In the genomic region with DNA sequence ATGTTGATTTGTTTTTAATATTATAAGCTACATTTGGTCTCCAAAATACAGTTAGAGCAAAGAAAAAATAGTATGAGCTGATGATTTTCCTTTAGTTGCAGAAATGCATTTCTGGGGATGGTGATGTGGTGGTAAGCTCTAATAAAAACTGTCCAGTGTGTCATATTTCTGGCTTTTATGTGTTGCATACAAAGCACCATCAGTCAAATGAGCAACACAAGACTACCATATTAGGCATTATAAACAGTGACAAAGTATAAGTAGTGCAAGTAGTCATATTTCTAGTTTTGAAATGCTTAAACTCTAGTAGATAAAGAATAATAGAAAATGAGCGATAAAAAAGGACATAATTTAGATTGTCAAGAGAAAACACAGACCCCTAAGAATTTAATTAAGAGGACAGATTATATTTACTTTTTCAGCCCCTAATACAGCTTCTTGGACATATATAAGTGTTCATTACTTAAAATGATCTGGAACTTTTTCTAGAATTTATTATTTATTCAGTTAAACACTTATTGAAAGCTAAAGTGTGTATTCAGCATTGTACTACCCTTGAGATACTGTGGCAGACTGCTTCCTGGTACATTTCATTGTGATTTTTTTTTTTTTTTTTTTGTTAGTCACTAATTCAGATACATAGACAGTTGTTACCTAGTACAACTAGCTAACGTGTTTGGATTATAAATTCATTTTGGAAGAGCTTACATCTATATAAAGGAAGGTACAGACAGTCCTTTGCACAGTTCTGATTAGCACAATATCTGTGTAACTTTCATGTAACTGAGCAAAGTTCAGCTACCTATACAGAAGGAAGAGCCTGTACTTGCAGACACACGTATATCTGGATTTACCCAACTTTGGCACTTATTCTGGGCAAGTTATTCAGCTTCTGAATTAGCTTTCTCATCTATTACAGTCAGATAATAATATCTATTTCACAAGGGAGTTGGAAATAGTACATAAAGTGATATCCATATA, we compare ENCODE assay signal across 11 cellular contexts. TPM values are rescaled to one million over a fixed set of nuclear protein-coding genes. Genes with fewer than 3 reads are reported as not detected.
A peak's percentile ranks its signal among the peaks of the same experiment; 100 is the strongest.
DNase-seq lines count a peak whose midpoint lies in the region; ATAC-seq and TF ChIP-seq lines count a peak whose summit lies in the region.
"Had no signal": no experiment of that assay in that cellular context is flagged by ENCODE, and none has a peak within 500 bp of the region (broad histone marks: within the 10 kb centered on the region; RNA-seq: fewer than 3 reads in every experiment).

No MANE protein-coding gene starts in this region.

- H3K9me2 ChIP-seq in PC-3 (replicated peaks; ENCODE audit: low read length): no peaks in the 10 kb centered on the region

- no peak overlapping the region for H3K9ac ChIP-seq in PC-3 (ENCODE audit: low read length)

- H3K4me3 ChIP-seq in AG10803 (ENCODE audit: low read length) (no peak overlapping the region), PC-3 (ENCODE audit: low read length) (no peak overlapping the region), fibroblast of mammary gland (ENCODE audit: control insufficient read depth, low read depth, low read length) (no peak overlapping the region), Peyer's patch (no peak overlapping the region)
- H3K4me3 ChIP-seq: tibial artery had no signal

- no peak overlapping the region for H3K27ac ChIP-seq in PC-3 (ENCODE audit: low read length)
- peak overlapping the region in 1 of 4 donors; percentile 18 for H3K27ac ChIP-seq in Peyer's patch
- H3K27ac ChIP-seq: tibial artery had no signal

- H3K27me3 ChIP-seq in PC-3 (ENCODE audit: low read length) (no peaks in the 10 kb centered on the region), Peyer's patch (no peaks in the 10 kb centered on the region)
- H3K27me3 ChIP-seq: tibial artery had no signal

- no peak for TF ChIP-seq POLR2A in Peyer's patch (IDR thresholded peaks at IDR 0.05)

- no peaks in the 10 kb centered on the region for H3F3A ChIP-seq in PC-3 (ENCODE audit: low read length, unreplicated experiment)

- DNase-seq in AG10803 (ENCODE audit: low read depth): peak; percentile 44
- DNase-seq in EL: peak; percentile 18
- DNase-seq in PC-3: peak; percentile 8
- peak; percentile 38 for DNase-seq in fibroblast of mammary gland (ENCODE audit: low read depth)
- DNase-seq in NCI-H2107 (lab: John Stamatoyannopoulos, UW): no peak
- no peak for DNase-seq in Peyer's patch
- no peak for DNase-seq in GOT3 (lab: John Stamatoyannopoulos, UW)
- DNase-seq in DMS114 treated with DMSO at 0.1 percent for 48 hours (lab: John Stamatoyannopoulos, UW; ENCODE audit: unreplicated experiment): no peak
- DNase-seq: natural killer cell, NCI-H1092, tibial artery had no signal

- H2AFZ ChIP-seq in PC-3 (ENCODE audit: low read length): no peak overlapping the region

- intact Hi-C loops in PC-3 (cut with micrococcal nuclease): no loop called here

- CTCF ChIA-PET in PC-3 (lab: Charles Lee): no interaction called here

- H3K9me3 ChIP-seq in PC-3 (ENCODE audit: low read length): no peaks in the 10 kb centered on the region
- no peaks in the 10 kb centered on the region for H3K9me3 ChIP-seq in Peyer's patch

- no peaks in the 10 kb centered on the region for H4K20me1 ChIP-seq in PC-3 (ENCODE audit: low read length)

- peaks cover 48% of the 10 kb centered on the region for H3K79me2 ChIP-seq in PC-3 (ENCODE audit: low read length)

- POLR2A ChIA-PET in PC-3 (lab: Charles Lee; ENCODE audit: unreplicated experiment): interaction anchor here (0.7 kb wide), 2 partner anchors 23 to 171 kb away, joined by 3 to 5 read pairs; a partner anchor contains a TSS

- no peaks in the 10 kb centered on the region for H3K36me3 ChIP-seq in PC-3 (ENCODE audit: low read depth, low read length)
- H3K36me3 ChIP-seq in Peyer's patch: no peaks in the 10 kb centered on the region
- H3K36me3 ChIP-seq: tibial artery had no signal

- peaks cover 12% of the 10 kb centered on the region for H3K4me1 ChIP-seq in PC-3 (ENCODE audit: insufficient read depth, low read length)
- peaks cover 0 to 9% (median 0%) of the 10 kb centered on the region in 4 donors for H3K4me1 ChIP-seq in Peyer's patch

- peak; percentile 54; the same call in 1 of the 2 replicates for ATAC-seq in PC-3

- no TSS peak for BruUV-seq in PC-3 (replicated peaks; lab: Mats Ljungman, UMichigan)

- no peak overlapping the region for H3K4me2 ChIP-seq in PC-3 (ENCODE audit: low read length)

- TF ChIP-seq CTCF in AG10803 (conservative IDR thresholded peaks at IDR 0.05; ENCODE audit: low read length) (no peak), PC-3 (conservative IDR thresholded peaks at IDR 0.05; ENCODE audit: low read depth, low read length) (no peak), fibroblast of mammary gland (conservative IDR thresholded peaks at IDR 0.05; ENCODE audit: control insufficient read depth, insufficient read depth, low read depth, low read length) (no peak), Peyer's patch (IDR thresholded peaks at IDR 0.05) (no peak)

RNA-seq across cellular contexts. Expression of a gene that starts 22.3 kb away (rescaled TPM):
- total RNA-seq in PC-3 (2014; rRNA removed): 19.0 and 31.1 TPM in 2 replicates
- total RNA-seq in Peyer's patch: 10 to 100 TPM; 33.3 to 48.4 (median 35.4) TPM

Comparison
In these comparisons a context has a peak if more than half of its experiments do, and no peak if none do; other contexts are left out.
1. DNase-seq: peak in AG10803 (single experiment), EL (single experiment), PC-3 (single experiment) and fibroblast of mammary gland (single experiment); none in NCI-H2107 (single experiment), Peyer's patch (0 of 3), GOT3 (single experiment) and DMS114 treated with DMSO at 0.1 percent for 48 hours (single experiment).